Comparison of ENCODE assay signal across 9 cellular contexts in genomic region chr19:44741841-44742352, GRCh38. TPM values are rescaled to one million over a fixed set of nuclear protein-coding genes. Genes with fewer than 3 reads are reported as not detected.
DNase-seq lines count a peak whose midpoint lies in the region; ATAC-seq, FAIRE-seq and TF ChIP-seq lines count a peak whose summit lies in the region.
"Had no signal": no experiment of that assay in that cellular context is flagged by ENCODE, and none has a peak within 500 bp of the region (broad histone marks: within the 10 kb centered on the region; RNA-seq: fewer than 3 reads in every experiment).

No MANE protein-coding gene starts in this region.

- peaks cover 33% of the 10 kb centered on the region for H3K4me1 Mint-ChIP-seq in activated CD8-positive, alpha-beta memory T cell treated with anti-CD3 and anti-CD28 coated beads, Interleukin-2, amount 10 ng/mL, durations not matched to agents 7 days and 5 days
- peaks cover 13% of the 10 kb centered on the region for H3K4me1 Mint-ChIP-seq in astrocyte (ENCODE audit: low read depth, unreplicated experiment)

- peak overlapping the region; percentile 75 for H3K9ac ChIP-seq in astrocyte (ENCODE audit: low read length)

- H2AFZ ChIP-seq in astrocyte (ENCODE audit: low read depth, low read length), result peak overlapping the region; percentile 39
- no peak overlapping the region for H2AFZ ChIP-seq in hepatocyte

- no peak overlapping the region for H3K4me3 Mint-ChIP-seq in activated CD8-positive, alpha-beta memory T cell treated with anti-CD3 and anti-CD28 coated beads, Interleukin-2, amount 10 ng/mL, durations not matched to agents 7 days and 5 days
- no peak overlapping the region for H3K4me3 Mint-ChIP-seq in astrocyte (ENCODE audit: unreplicated experiment)
- H3K4me3 Mint-ChIP-seq: activated naive CD4-positive, alpha-beta T cell treated with anti-CD3 and anti-CD28 coated beads, Interleukin-2, amount 50 U/mL, for 24 hours had no signal

- H3K36me3 ChIP-seq in astrocyte (ENCODE audit: insufficient read depth, low read length) (no peaks in the 10 kb centered on the region), hepatocyte (replicated peaks; ENCODE audit: insufficient read depth, low read depth) (no peaks in the 10 kb centered on the region)

- peak overlapping the region; percentile 87 for H3K27ac ChIP-seq in astrocyte (ENCODE audit: low read depth, low read length)
- peak overlapping the region; percentile 94 for H3K27ac ChIP-seq in hepatocyte

- DNase-seq in activated CD8-positive, alpha-beta memory T cell treated with anti-CD3 and anti-CD28 coated beads, Interleukin-2, amount 10 ng/mL, durations not matched to agents 7 days and 5 days, result no peak
- DNase-seq in activated CD8-positive, alpha-beta memory T cell treated with anti-CD3 and anti-CD28 coated beads, Interleukin-2, amount 50 U/mL, for 4 hours, result no peak
- DNase-seq in NCI-H510A (lab: John Stamatoyannopoulos, UW) (peak; percentile 42), astrocyte (ENCODE audit: low read depth) (peak; percentile 100), hepatocyte (ENCODE audit: low spot score) (peak; percentile 97), renal cortical epithelial cell (ENCODE audit: low read depth) (peak; percentile 100), NCI-H526 (lab: John Stamatoyannopoulos, UW) (no peak)

- peak overlapping the region; percentile 19 for H3K27ac Mint-ChIP-seq in activated CD8-positive, alpha-beta memory T cell treated with anti-CD3 and anti-CD28 coated beads, Interleukin-2, amount 10 ng/mL, durations not matched to agents 7 days and 5 days
- peak overlapping the region; percentile 69 for H3K27ac Mint-ChIP-seq in astrocyte (ENCODE audit: unreplicated experiment)
- H3K27ac Mint-ChIP-seq: activated naive CD4-positive, alpha-beta T cell treated with anti-CD3 and anti-CD28 coated beads, Interleukin-2, amount 50 U/mL, for 24 hours had no signal

- no peaks in the 10 kb centered on the region for H3K9me3 Mint-ChIP-seq in activated CD8-positive, alpha-beta memory T cell treated with anti-CD3 and anti-CD28 coated beads, Interleukin-2, amount 10 ng/mL, durations not matched to agents 7 days and 5 days (ENCODE audit: low read depth)
- H3K9me3 Mint-ChIP-seq in astrocyte (ENCODE audit: unreplicated experiment), result no peaks in the 10 kb centered on the region
- H3K9me3 Mint-ChIP-seq: activated naive CD4-positive, alpha-beta T cell treated with anti-CD3 and anti-CD28 coated beads, Interleukin-2, amount 50 U/mL, for 24 hours had no signal

- 17% methylated on average over 13 of the region's 13 CpGs for WGBS in hepatocyte (ENCODE audit: low lambda C conversion rate, missing lambda C conversion rate)

- H3K79me2 ChIP-seq in astrocyte (ENCODE audit: insufficient read depth, low read length) (no peaks in the 10 kb centered on the region), hepatocyte (no peaks in the 10 kb centered on the region)

- H3K4me1 ChIP-seq in astrocyte (ENCODE audit: insufficient read depth, low read length), result peaks cover 41% of the 10 kb centered on the region
- H3K4me1 ChIP-seq in hepatocyte (ENCODE audit: insufficient read depth), result peaks cover 55% of the 10 kb centered on the region

- H3K4me2 ChIP-seq in astrocyte (ENCODE audit: low read length) (peak overlapping the region; percentile 75), hepatocyte (peak overlapping the region; percentile 32)

- H3K9me3 ChIP-seq in astrocyte (ENCODE audit: insufficient read depth, low read depth, low read length), result no peaks in the 10 kb centered on the region
- H3K9me3 ChIP-seq in hepatocyte (ENCODE audit: low read depth), result no peaks in the 10 kb centered on the region

- H3K36me3 Mint-ChIP-seq in activated CD8-positive, alpha-beta memory T cell treated with anti-CD3 and anti-CD28 coated beads, Interleukin-2, amount 10 ng/mL, durations not matched to agents 7 days and 5 days, result no peaks in the 10 kb centered on the region
- peaks cover 1% of the 10 kb centered on the region for H3K36me3 Mint-ChIP-seq in astrocyte (ENCODE audit: low read depth, unreplicated experiment)
- H3K36me3 Mint-ChIP-seq: activated naive CD4-positive, alpha-beta T cell treated with anti-CD3 and anti-CD28 coated beads, Interleukin-2, amount 50 U/mL, for 24 hours had no signal

- H4K20me1 ChIP-seq in astrocyte (ENCODE audit: insufficient read depth, low read length) (no peaks in the 10 kb centered on the region), hepatocyte (ENCODE audit: insufficient read depth, poor library complexity, severe bottlenecking) (no peaks in the 10 kb centered on the region)

- CTCF ChIA-PET in activated CD8-positive, alpha-beta memory T cell treated with anti-CD3 and anti-CD28 coated beads, Interleukin-2, amount 10 ng/mL, durations not matched to agents 7 days and 5 days (lab: Charles Lee), result interaction anchor here (0.7 to 9.0 kb wide), 3 partner anchors 18 to 56 kb away, joined by 3 to 75 read pairs (median 32); no protein-coding TSS in a partner anchor

- peaks cover 3% of the 10 kb centered on the region for H3K27me3 Mint-ChIP-seq in activated CD8-positive, alpha-beta memory T cell treated with anti-CD3 and anti-CD28 coated beads, Interleukin-2, amount 10 ng/mL, durations not matched to agents 7 days and 5 days
- peaks cover 4% of the 10 kb centered on the region for H3K27me3 Mint-ChIP-seq in astrocyte (ENCODE audit: low read depth, unreplicated experiment)
- H3K27me3 Mint-ChIP-seq: activated naive CD4-positive, alpha-beta T cell treated with anti-CD3 and anti-CD28 coated beads, Interleukin-2, amount 50 U/mL, for 24 hours had no signal

- no peaks in the 10 kb centered on the region for H3K27me3 ChIP-seq in astrocyte (ENCODE audit: insufficient read depth, low read length)
- no peaks in the 10 kb centered on the region for H3K27me3 ChIP-seq in hepatocyte

- FAIRE-seq in astrocyte (lab: Jason Lieb, UNC), result no peak

- no peaks in the 10 kb centered on the region for H3K9me2 ChIP-seq in hepatocyte (replicated peaks; ENCODE audit: insufficient read depth)

- TF ChIP-seq CTCF in astrocyte (IDR thresholded peaks at IDR 0.05; ENCODE audit: insufficient read depth, low read depth, low read length) (no peak), hepatocyte (IDR thresholded peaks at IDR 0.05; ENCODE audit: poor library complexity) (no peak)

- no peak overlapping the region for H3K4me3 ChIP-seq in astrocyte (ENCODE audit: insufficient read depth, low read depth, low read length)
- H3K4me3 ChIP-seq in hepatocyte, result no peak overlapping the region

- no peak for ATAC-seq in activated CD8-positive, alpha-beta memory T cell treated with anti-CD3 and anti-CD28 coated beads, Interleukin-2, amount 10 ng/mL, durations not matched to agents 7 days and 5 days
- ATAC-seq in HG03139 (IDR thresholded peaks at IDR 0.05; ENCODE audit: unreplicated experiment), result no peak

RNA-seq across cellular contexts. Expression of gene BCL3, which starts 6.6 kb away (rescaled TPM):
- total RNA-seq in activated CD8-positive, alpha-beta memory T cell treated with anti-CD3 and anti-CD28 coated beads, Interleukin-2, amount 10 ng/mL, durations not matched to agents 7 days and 5 days, result 10 to 100 TPM; 56.3 to 60.3 TPM
- total RNA-seq in astrocyte (16.9 and 17.3 TPM in 2 replicates), hepatocyte (4.3 and 6.3 TPM in 2 replicates), renal cortical epithelial cell (2.3 and 10.8 TPM in 2 replicates)
- 45.7 and 51.4 TPM in 2 replicates for polyA plus RNA-seq in hepatocyte

RNA-seq across cellular contexts. Expression of gene CBLC, which starts 35.8 kb away (rescaled TPM):
- not detected for total RNA-seq in activated CD8-positive, alpha-beta memory T cell treated with anti-CD3 and anti-CD28 coated beads, Interleukin-2, amount 10 ng/mL, durations not matched to agents 7 days and 5 days
- not detected in 2 replicates for total RNA-seq in astrocyte
- 26.2 and 28.3 TPM in 2 replicates for total RNA-seq in hepatocyte
- polyA plus RNA-seq in hepatocyte, result 38.1 and 39.7 TPM in 2 replicates
- total RNA-seq in renal cortical epithelial cell, result 2.4 and 23.1 TPM in 2 replicates

RNA-seq across cellular contexts. Expression of gene CEACAM16, which starts 42.9 kb away (rescaled TPM):
- not detected for total RNA-seq in activated CD8-positive, alpha-beta memory T cell treated with anti-CD3 and anti-CD28 coated beads, Interleukin-2, amount 10 ng/mL, durations not matched to agents 7 days and 5 days
- total RNA-seq in astrocyte, result 0.14 TPM in 1 of 2 replicates, not detected in the other
- total RNA-seq in hepatocyte, result 0.73 TPM in 1 of 2 replicates, not detected in the other
- not detected in 2 replicates for polyA plus RNA-seq in hepatocyte
- not detected in 2 replicates for total RNA-seq in renal cortical epithelial cell

Comparison
In these comparisons a context has a peak if more than half of its experiments do, and no peak if none do; other contexts are left out.
1. DNase-seq: peak in NCI-H510A (single experiment), astrocyte (single experiment), hepatocyte (single experiment) and renal cortical epithelial cell (single experiment); none in activated CD8-positive, alpha-beta memory T cell treated with anti-CD3 and anti-CD28 coated beads, Interleukin-2, amount 10 ng/mL, durations not matched to agents 7 days and 5 days (single experiment), activated CD8-positive, alpha-beta memory T cell treated with anti-CD3 and anti-CD28 coated beads, Interleukin-2, amount 50 U/mL, for 4 hours (single experiment) and NCI-H526 (0 of 2).